ENCODE assay signal across 20 cellular contexts in genomic region chr10:72011468-72011867, GRCh38. TPM values are rescaled to one million over a fixed set of nuclear protein-coding genes. Genes with fewer than 3 reads are reported as not detected.
DNase-seq lines count a peak whose midpoint lies in the region; ATAC-seq, FAIRE-seq and TF ChIP-seq lines count a peak whose summit lies in the region.
"Had no signal": no experiment of that assay in that cellular context is flagged by ENCODE, and none has a peak within 500 bp of the region (broad histone marks: within the 10 kb centered on the region; RNA-seq: fewer than 3 reads in every experiment).

No MANE protein-coding gene starts in this region.

- no peaks in the 10 kb centered on the region for H4K20me1 ChIP-seq in BLaER1 treated with 17β-estradiol and CSF1 and Interleukin-3, amounts not matched to agents 10 nM and 100 nM

- peaks cover 0 to 13% (median 10%) of the 10 kb centered on the region in 11 experiments; a peak in 16 of 22 replicates for H3K9me3 ChIP-seq in BLaER1 treated with 17β-estradiol and CSF1 and Interleukin-3, amounts not matched to agents 10 nM and 100 nM (replicated peaks in 1 of 11)
- no peaks in the 10 kb centered on the region for H3K9me3 ChIP-seq in mesenchymal stem cell (ENCODE audit: control insufficient read depth, low read length)
- H3K9me3 ChIP-seq in gastrocnemius medialis = no peaks in the 10 kb centered on the region
- no peaks in the 10 kb centered on the region for H3K9me3 ChIP-seq in small intestine (ENCODE audit: control insufficient read depth, low read depth)
- H3K9me3 ChIP-seq: MG63, mucosa of descending colon, spleen had no signal

- H3K4me2 ChIP-seq in BLaER1 treated with 17β-estradiol and CSF1 and Interleukin-3, amounts not matched to agents 10 nM and 100 nM = peak overlapping the region in 10 of 11 experiments; percentile 51 to 92 (median 86); a peak in 19 of 22 replicates
- no peak overlapping the region for H3K4me2 ChIP-seq in mesenchymal stem cell (ENCODE audit: low read length, poor library complexity, severe bottlenecking)

- no peak overlapping the region for H3K9ac ChIP-seq in BLaER1 treated with 17β-estradiol and CSF1 and Interleukin-3, amounts not matched to agents 10 nM and 100 nM
- H3K9ac ChIP-seq in mesenchymal stem cell (ENCODE audit: low read length) = no peak overlapping the region

- peak overlapping the region in 1 of 2 experiments; percentile 35 for H3K18ac ChIP-seq in mesenchymal stem cell (ENCODE audit: low read depth in 1 of 2, low read length in 2 of 2)

- H3K14ac ChIP-seq in mesenchymal stem cell (ENCODE audit: low read length in 2 of 2) = no peak overlapping the region

- ATAC-seq in gastrocnemius medialis = no peak
- ATAC-seq: effector memory CD8-positive, alpha-beta T cell; mucosa of descending colon had no signal

- H3K4me1 ChIP-seq in BLaER1 treated with 17β-estradiol and CSF1 and Interleukin-3, amounts not matched to agents 10 nM and 100 nM = peaks cover 34 to 100% (median 96%) of the 10 kb centered on the region in 10 experiments
- peaks cover 19% of the 10 kb centered on the region for H3K4me1 ChIP-seq in mesenchymal stem cell (ENCODE audit: control insufficient read depth, insufficient read depth, low read depth, low read length)
- peaks cover 70% of the 10 kb centered on the region in 2 donors for H3K4me1 ChIP-seq in gastrocnemius medialis
- H3K4me1 ChIP-seq in small intestine (ENCODE audit: control insufficient read depth in 2 of 2, insufficient read depth in 1 of 2, low read depth in 1 of 2, low read length in 1 of 2) = no peaks in the 10 kb centered on the region

- no peak overlapping the region; a peak in 2 of 20 replicates for H3K4me3 ChIP-seq in BLaER1 treated with 17β-estradiol and CSF1 and Interleukin-3, amounts not matched to agents 10 nM and 100 nM
- H3K4me3 ChIP-seq in mesenchymal stem cell (ENCODE audit: insufficient read depth in 1 of 2, low read depth in 1 of 2, low read length in 2 of 2) (no peak overlapping the region), gastrocnemius medialis (no peak overlapping the region), small intestine (ENCODE audit: low read depth in 1 of 2, low read length in 2 of 2) (no peak overlapping the region), H7 (ENCODE audit: insufficient read depth, low read depth, low read length) (no peak overlapping the region)
- H3K4me3 ChIP-seq: MG63, mucosa of descending colon, spleen had no signal

- H2BK12ac ChIP-seq in mesenchymal stem cell (ENCODE audit: low read length in 2 of 2) = peak overlapping the region; percentile 33 to 50

- H3K27me3 ChIP-seq in BLaER1 treated with 17β-estradiol and CSF1 and Interleukin-3, amounts not matched to agents 10 nM and 100 nM = no peaks in the 10 kb centered on the region
- H3K27me3 ChIP-seq in mesenchymal stem cell (ENCODE audit: control insufficient read depth in 1 of 2, insufficient read depth in 1 of 2, low read length in 2 of 2) (no peaks in the 10 kb centered on the region), gastrocnemius medialis (no peaks in the 10 kb centered on the region), small intestine (ENCODE audit: control insufficient read depth in 2 of 2, insufficient read depth in 2 of 2, low read length in 2 of 2) (no peaks in the 10 kb centered on the region), H7 (ENCODE audit: control insufficient read depth, insufficient read depth, low read length) (no peaks in the 10 kb centered on the region)
- H3K27me3 ChIP-seq: MG63, spleen had no signal

- no peak overlapping the region for H2BK120ac ChIP-seq in mesenchymal stem cell (ENCODE audit: low read depth, low read length)

- H3K23ac ChIP-seq in mesenchymal stem cell (ENCODE audit: low read length in 2 of 2) = no peak overlapping the region

- H2BK5ac ChIP-seq in mesenchymal stem cell (ENCODE audit: low read depth, low read length, poor library complexity, severe bottlenecking) = no peak overlapping the region

- no peak for TF ChIP-seq POLR2A in gastrocnemius medialis (IDR thresholded peaks at IDR 0.05)

- H2AFZ ChIP-seq in mesenchymal stem cell (ENCODE audit: low read depth, low read length) = no peak overlapping the region

- H4K91ac ChIP-seq in mesenchymal stem cell (ENCODE audit: low read length) = no peak overlapping the region

- no peak overlapping the region for H2BK15ac ChIP-seq in mesenchymal stem cell (ENCODE audit: low read depth, poor library complexity, severe bottlenecking)

- H4K8ac ChIP-seq in mesenchymal stem cell (ENCODE audit: low read length) = peak overlapping the region; percentile 35

- WGBS in mesenchymal stem cell = 98% methylated on average over 8 of the region's 8 CpGs
- 85 to 90% (median 89%) methylated on average over 8 of the region's 8 CpGs for WGBS in small intestine, 3 donors

- FAIRE-seq in small intestine (lab: Jason Lieb, UNC) = no peak
- FAIRE-seq: keratinocyte had no signal

- H3K36me3 ChIP-seq in BLaER1 treated with 17β-estradiol and CSF1 and Interleukin-3, amounts not matched to agents 10 nM and 100 nM = peaks cover 0 to 13% (median 0%) of the 10 kb centered on the region in 11 experiments; a peak in 3 of 22 replicates
- H3K36me3 ChIP-seq in mesenchymal stem cell (ENCODE audit: control insufficient read depth in 1 of 2, insufficient read depth in 2 of 2, low read depth in 1 of 2, low read length in 2 of 2) = peaks cover 35 to 45% of the 10 kb centered on the region in 2 experiments
- H3K36me3 ChIP-seq in gastrocnemius medialis = peaks cover 0 to 20% of the 10 kb centered on the region in 2 donors
- H3K36me3 ChIP-seq in small intestine (ENCODE audit: control insufficient read depth in 2 of 2, insufficient read depth in 2 of 2, low read length in 2 of 2) = no peaks in the 10 kb centered on the region
- H3K36me3 ChIP-seq in H7 (replicated peaks; ENCODE audit: control insufficient read depth, insufficient read depth, low read length) = no peaks in the 10 kb centered on the region; the same call in none of the 2 replicates

- H2AK5ac ChIP-seq in mesenchymal stem cell (ENCODE audit: low read length, severe bottlenecking) = no peak overlapping the region

- peaks cover 15% of the 10 kb centered on the region for H3K79me1 ChIP-seq in mesenchymal stem cell (replicated peaks; ENCODE audit: low read length, poor library complexity, severe bottlenecking)

- TF ChIP-seq CTCF in gastrocnemius medialis (IDR thresholded peaks at IDR 0.05 in 4 of 5, conservative IDR thresholded peaks at IDR 0.05 in 1 of 5) = no peak

- in situ Hi-C loops in gastrocnemius medialis (cut with MboI; ENCODE audit: low sequenced_read_pairs in 4 of 4) = no loop called here

- peak overlapping the region in 4 of 11 experiments; percentile 86 to 92 (median 89); a peak in 2 of 22 replicates for H3K27ac ChIP-seq in BLaER1 treated with 17β-estradiol and CSF1 and Interleukin-3, amounts not matched to agents 10 nM and 100 nM
- H3K27ac ChIP-seq in mesenchymal stem cell (ENCODE audit: low read length, poor library complexity, severe bottlenecking) (no peak overlapping the region), gastrocnemius medialis (peak overlapping the region; percentile 86 to 92 (median 88)), small intestine (ENCODE audit: low read depth in 1 of 2, low read length in 1 of 2) (no peak overlapping the region)

- intact Hi-C loops in gastrocnemius medialis (cut with DNase I; ENCODE audit: low total_unique reads) = no loop called here

- peak overlapping the region in 1 of 2 experiments; percentile 62 for H3K4ac ChIP-seq in mesenchymal stem cell (ENCODE audit: low read depth in 1 of 2, low read length in 2 of 2)

- DNase-seq in anterior cingulate cortex (lab: John Stamatoyannopoulos, UW) (peak in 43 of 58 donors; percentile 16 to 92 (median 59)), mesenchymal stem cell (no peak), gastrocnemius medialis (no peak), small intestine (no peak), H7 (no peak)
- DNase-seq in activated naive CD4-positive, alpha-beta T cell treated with anti-CD3 and anti-CD28 coated beads, Interleukin-2, amount 50 U/mL, for 16 hours = no peak
- no peak for DNase-seq in stimulated activated CD4-positive, alpha-beta T cell treated with anti-CD3 and anti-CD28 coated beads, Interleukin-4, amount 100 ng/mL, for 1 hour
- DNase-seq: activated CD4-positive, alpha-beta T cell treated with anti-CD3 and anti-CD28 coated beads, Interleukin-2, amount 10 ng/mL, durations not matched to agents 7 days and 5 days; activated CD8-positive, alpha-beta memory T cell treated with anti-CD3 and anti-CD28 coated beads, Interleukin-2, amount 50 U/mL, for 48 hours; activated effector memory CD4-positive, alpha-beta T cell treated with anti-CD3 and anti-CD28 coated beads, Interleukin-2, amount 50 U/mL, for 16 hours; cerebellar nuclear complex; DMS79; effector memory CD8-positive, alpha-beta T cell; MG63; mucosa of descending colon; NCI-H187 treated with DMSO at 0.1 percent for 48 hours; spleen; trophoblast cell had no signal

RNA-seq across cellular contexts. Expression of gene CHST3, which starts 47.3 kb away (rescaled TPM):
- polyA plus RNA-seq in mesenchymal stem cell (2013, experiment 1 of 2) = 14.6 TPM
- 14.4 TPM for polyA plus RNA-seq in mesenchymal stem cell (2013, experiment 2 of 2)
- total RNA-seq in gastrocnemius medialis = 10 to 100 TPM; 11.5 to 31.6 (median 16.3) TPM
- polyA plus RNA-seq in small intestine = 1 to 10 TPM in 1 of 3 donors, under 1 TPM in 2; 0.22 to 4.8 (median 0.27) TPM
- total RNA-seq in H7 (2014; rRNA removed; shearing (Covaris generic)) = 4.1 and 4.2 TPM in 2 replicates

Comparison
In these comparisons a context has a peak if more than half of its experiments do, and no peak if none do; other contexts are left out.
1. H3K27ac ChIP-seq: peak in gastrocnemius medialis (4 of 4); none in mesenchymal stem cell (single experiment) and small intestine (0 of 2).
2. DNase-seq: peak in anterior cingulate cortex (43 of 58); none in mesenchymal stem cell (single experiment), gastrocnemius medialis (0 of 2), small intestine (single experiment), activated naive CD4-positive, alpha-beta T cell treated with anti-CD3 and anti-CD28 coated beads, Interleukin-2, amount 50 U/mL, for 16 hours (single experiment), stimulated activated CD4-positive, alpha-beta T cell treated with anti-CD3 and anti-CD28 coated beads, Interleukin-4, amount 100 ng/mL, for 1 hour (single experiment) and H7 (single experiment).